In genomic region chr21:38821959-38822682, GRCh38 we compare ENCODE assay signal across 23 cellular contexts. TPM values are rescaled to one million over a fixed set of nuclear protein-coding genes. Genes with fewer than 3 reads are reported as not detected.
A peak's percentile ranks its signal among the peaks of the same experiment; 100 is the strongest.
DNase-seq lines count a peak whose midpoint lies in the region; ATAC-seq and TF ChIP-seq lines count a peak whose summit lies in the region.
"Had no signal": no experiment of that assay in that cellular context is flagged by ENCODE, and none has a peak within 500 bp of the region (broad histone marks: within the 10 kb centered on the region; RNA-seq: fewer than 3 reads in every experiment).

No MANE protein-coding gene starts in this region.

- no peaks in the 10 kb centered on the region for H3K79me2 ChIP-seq in parathyroid adenoma

- CTCF ChIA-PET in activated naive CD4-positive, alpha-beta T cell treated with anti-CD3 and anti-CD28 coated beads, Interleukin-2, amount 10 ng/mL, durations not matched to agents 7 days and 5 days (lab: Charles Lee): no interaction called here
- CTCF ChIA-PET in activated naive CD4-positive, alpha-beta T cell treated with anti-CD3 and anti-CD28 coated beads for 36 hours (lab: Charles Lee): no interaction called here

- H3K27me3 Mint-ChIP-seq in activated naive CD4-positive, alpha-beta T cell treated with anti-CD3 and anti-CD28 coated beads, Interleukin-2, amount 10 ng/mL, durations not matched to agents 7 days and 5 days: no peaks in the 10 kb centered on the region
- no peaks in the 10 kb centered on the region for H3K27me3 Mint-ChIP-seq in activated naive CD4-positive, alpha-beta T cell treated with anti-CD3 and anti-CD28 coated beads for 36 hours (ENCODE audit: low read depth)
- H3K27me3 Mint-ChIP-seq: activated CD4-positive, alpha-beta T cell treated with anti-CD3 and anti-CD28 coated beads for 36 hours; activated naive CD4-positive, alpha-beta T cell treated with anti-CD3 and anti-CD28 coated beads, Interleukin-2, amount 50 U/mL, for 24 hours had no signal

- H3K9ac ChIP-seq in parathyroid adenoma: no peak overlapping the region

- in situ Hi-C loops in transverse colon (cut with MboI; ENCODE audit: low pct_ligation_motif_present in 1 of 4, low pct_unique_long_range_greater_than_20kb in 1 of 4, low sequenced_read_pairs in 3 of 4): no loop called here

- no peak for ATAC-seq in GM19351 (IDR thresholded peaks at IDR 0.05; ENCODE audit: unreplicated experiment)
- ATAC-seq in HG03439 (IDR thresholded peaks at IDR 0.05; ENCODE audit: unreplicated experiment): no peak
- ATAC-seq: activated CD4-positive, alpha-beta T cell treated with anti-CD3 and anti-CD28 coated beads for 36 hours; foreskin keratinocyte had no signal

- TF ChIP-seq POLR2A in esophagus muscularis mucosa (IDR thresholded peaks at IDR 0.05; ENCODE audit: low read depth) (no peak), transverse colon (IDR thresholded peaks at IDR 0.05) (no peak)

- WGBS in esophagus muscularis mucosa: 87% methylated on average over 9 of the region's 9 CpGs
- 73 to 100% methylated on average over 1 to 9 of the region's 9 CpGs for WGBS in transverse colon (ENCODE audit: low coverage in 1 of 2), 2 donors

- H3K27ac ChIP-seq in esophagus muscularis mucosa (replicated peaks in 1 of 4) (peak overlapping the region; percentile 68 to 81 (median 80)), parathyroid adenoma (peak overlapping the region; percentile 43), transverse colon (peak overlapping the region; percentile 72 to 84 (median 78))
- H3K27ac ChIP-seq: C4-2B, foreskin keratinocyte, SJCRH30 had no signal

- H3K4me1 ChIP-seq in esophagus muscularis mucosa (peaks cover 42 to 76% (median 66%) of the 10 kb centered on the region in 4 donors), parathyroid adenoma (no peaks in the 10 kb centered on the region), transverse colon (peaks cover 35 to 82% (median 72%) of the 10 kb centered on the region in 4 donors)
- H3K4me1 ChIP-seq: SJCRH30 had no signal

- peaks cover 0 to 9% (median 0%) of the 10 kb centered on the region in 4 donors for H3K9me3 ChIP-seq in esophagus muscularis mucosa
- no peaks in the 10 kb centered on the region for H3K9me3 ChIP-seq in parathyroid adenoma (ENCODE audit: control insufficient read depth, low read length)
- H3K9me3 ChIP-seq in transverse colon: no peaks in the 10 kb centered on the region
- H3K9me3 ChIP-seq: SJCRH30 had no signal

- no peaks in the 10 kb centered on the region for H3K9me3 Mint-ChIP-seq in activated naive CD4-positive, alpha-beta T cell treated with anti-CD3 and anti-CD28 coated beads, Interleukin-2, amount 10 ng/mL, durations not matched to agents 7 days and 5 days
- peaks cover 5% of the 10 kb centered on the region for H3K9me3 Mint-ChIP-seq in activated naive CD4-positive, alpha-beta T cell treated with anti-CD3 and anti-CD28 coated beads for 36 hours
- H3K9me3 Mint-ChIP-seq: activated naive CD4-positive, alpha-beta T cell treated with anti-CD3 and anti-CD28 coated beads, Interleukin-2, amount 50 U/mL, for 24 hours had no signal

- DNase-seq in activated naive CD4-positive, alpha-beta T cell treated with anti-CD3 and anti-CD28 coated beads, Interleukin-2, amount 10 ng/mL, durations not matched to agents 7 days and 5 days: no peak
- DNase-seq in activated naive CD4-positive, alpha-beta T cell treated with anti-CD3 and anti-CD28 coated beads for 36 hours: no peak
- no peak for DNase-seq in esophagus muscularis mucosa (ENCODE audit: extremely low spot score)
- no peak for DNase-seq in transverse colon
- no peak for DNase-seq in stimulated activated CD4-positive, alpha-beta T cell treated with anti-CD3 and anti-CD28 coated beads, Interleukin-15, amount 100 ng/mL, for 24 hours
- DNase-seq: 8988T; activated CD4-positive, alpha-beta T cell treated with anti-CD3 and anti-CD28 coated beads for 36 hours; activated CD8-positive, alpha-beta memory T cell treated with anti-CD3 and anti-CD28 coated beads, Interleukin-2, amount 50 U/mL, for 4 hours; DMS79 treated with DMSO at 0.1 percent for 48 hours; effector memory CD4-positive, alpha-beta T cell; foreskin keratinocyte; Karpas-422; NCI-H1417; NCI-H2227 treated with DMSO at 0.1 percent for 48 hours; NK-92 treated with Interleukin-12 subunit alpha and Interleukin-12 subunit beta, amount 100 ng/mL, for 24 hours; nucleus accumbens; SJCRH30; T-helper 9 cell had no signal

- H3K27me3 ChIP-seq in esophagus muscularis mucosa: no peaks in the 10 kb centered on the region
- H3K27me3 ChIP-seq in parathyroid adenoma (ENCODE audit: control insufficient read depth, insufficient read depth, low read length): no peaks in the 10 kb centered on the region
- H3K27me3 ChIP-seq in transverse colon: no peaks in the 10 kb centered on the region
- H3K27me3 ChIP-seq: foreskin keratinocyte, SJCRH30 had no signal

- TF ChIP-seq CTCF in esophagus muscularis mucosa (IDR thresholded peaks at IDR 0.05) (no peak), parathyroid adenoma (IDR thresholded peaks at IDR 0.05) (no peak), transverse colon (IDR thresholded peaks at IDR 0.05) (no peak)

- H3K4me2 ChIP-seq in parathyroid adenoma (ENCODE audit: low read length): no peak overlapping the region

- H3K36me3 ChIP-seq in esophagus muscularis mucosa (peaks cover 56 to 78% (median 62%) of the 10 kb centered on the region in 4 donors), parathyroid adenoma (ENCODE audit: control insufficient read depth, insufficient read depth, low read length) (peaks cover 4% of the 10 kb centered on the region), transverse colon (peaks cover 0 to 63% (median 35%) of the 10 kb centered on the region in 4 donors)

- H2AFZ ChIP-seq in parathyroid adenoma: no peak overlapping the region

- peaks cover 65% of the 10 kb centered on the region for H3K36me3 Mint-ChIP-seq in activated naive CD4-positive, alpha-beta T cell treated with anti-CD3 and anti-CD28 coated beads, Interleukin-2, amount 10 ng/mL, durations not matched to agents 7 days and 5 days
- H3K36me3 Mint-ChIP-seq in activated naive CD4-positive, alpha-beta T cell treated with anti-CD3 and anti-CD28 coated beads for 36 hours (ENCODE audit: low read depth): peaks cover 63% of the 10 kb centered on the region

- no peak overlapping the region for H3K4me3 Mint-ChIP-seq in activated naive CD4-positive, alpha-beta T cell treated with anti-CD3 and anti-CD28 coated beads, Interleukin-2, amount 10 ng/mL, durations not matched to agents 7 days and 5 days
- H3K4me3 Mint-ChIP-seq in activated naive CD4-positive, alpha-beta T cell treated with anti-CD3 and anti-CD28 coated beads for 36 hours: no peak overlapping the region
- H3K4me3 Mint-ChIP-seq: activated CD4-positive, alpha-beta T cell treated with anti-CD3 and anti-CD28 coated beads for 36 hours; activated naive CD4-positive, alpha-beta T cell treated with anti-CD3 and anti-CD28 coated beads, Interleukin-2, amount 50 U/mL, for 24 hours had no signal

- TF ChIP-seq EP300 in esophagus muscularis mucosa (IDR thresholded peaks at IDR 0.05) (no peak), transverse colon (IDR thresholded peaks at IDR 0.05; ENCODE audit: low read depth) (no peak)

- intact Hi-C loops in activated naive CD4-positive, alpha-beta T cell treated with anti-CD3 and anti-CD28 coated beads for 36 hours (cut with micrococcal nuclease): loop anchor here (1.0 kb wide), 1 partner anchor 12 kb away; no protein-coding TSS in a partner anchor
- intact Hi-C loops in esophagus muscularis mucosa (cut with DNase I): loop anchor here (5.0 kb wide), 1 partner anchor 100 kb away; no protein-coding TSS in a partner anchor
- intact Hi-C loops in transverse colon (cut with DNase I; ENCODE audit: low total_unique reads): loop anchor here (5.0 kb wide), 2 partner anchors 85 to 165 kb away; no protein-coding TSS in a partner anchor

- H3K27ac Mint-ChIP-seq in activated naive CD4-positive, alpha-beta T cell treated with anti-CD3 and anti-CD28 coated beads, Interleukin-2, amount 10 ng/mL, durations not matched to agents 7 days and 5 days: peak overlapping the region; percentile 42
- H3K27ac Mint-ChIP-seq in activated naive CD4-positive, alpha-beta T cell treated with anti-CD3 and anti-CD28 coated beads for 36 hours: no peak overlapping the region
- H3K27ac Mint-ChIP-seq: activated CD4-positive, alpha-beta T cell treated with anti-CD3 and anti-CD28 coated beads for 36 hours; activated naive CD4-positive, alpha-beta T cell treated with anti-CD3 and anti-CD28 coated beads, Interleukin-2, amount 50 U/mL, for 24 hours had no signal

- H3K4me1 Mint-ChIP-seq in activated naive CD4-positive, alpha-beta T cell treated with anti-CD3 and anti-CD28 coated beads, Interleukin-2, amount 10 ng/mL, durations not matched to agents 7 days and 5 days: no peaks in the 10 kb centered on the region
- no peaks in the 10 kb centered on the region for H3K4me1 Mint-ChIP-seq in activated naive CD4-positive, alpha-beta T cell treated with anti-CD3 and anti-CD28 coated beads for 36 hours (ENCODE audit: low read depth)
- H3K4me1 Mint-ChIP-seq: activated CD4-positive, alpha-beta T cell treated with anti-CD3 and anti-CD28 coated beads for 36 hours; activated naive CD4-positive, alpha-beta T cell treated with anti-CD3 and anti-CD28 coated beads, Interleukin-2, amount 50 U/mL, for 24 hours had no signal

- no peak overlapping the region for H3K4me3 ChIP-seq in esophagus muscularis mucosa
- H3K4me3 ChIP-seq in parathyroid adenoma (ENCODE audit: low read depth, low read length): no peak overlapping the region
- H3K4me3 ChIP-seq in transverse colon: no peak overlapping the region
- H3K4me3 ChIP-seq: SJCRH30 had no signal

RNA-seq across cellular contexts. Expression of gene ETS2, which starts 16.4 kb away (rescaled TPM):
- 10 to 100 TPM; 22.4 to 25.6 TPM for total RNA-seq in activated naive CD4-positive, alpha-beta T cell treated with anti-CD3 and anti-CD28 coated beads for 36 hours
- total RNA-seq in esophagus muscularis mucosa (100 to 1,000 TPM in 1 of 4 donors, 10 to 100 TPM in 3; 31.1 to 175 (median 63.8) TPM), transverse colon (100 to 1,000 TPM in 3 of 4 donors, 10 to 100 TPM in 1; 55.1 to 174 (median 127) TPM)
